In the genomic region with DNA sequence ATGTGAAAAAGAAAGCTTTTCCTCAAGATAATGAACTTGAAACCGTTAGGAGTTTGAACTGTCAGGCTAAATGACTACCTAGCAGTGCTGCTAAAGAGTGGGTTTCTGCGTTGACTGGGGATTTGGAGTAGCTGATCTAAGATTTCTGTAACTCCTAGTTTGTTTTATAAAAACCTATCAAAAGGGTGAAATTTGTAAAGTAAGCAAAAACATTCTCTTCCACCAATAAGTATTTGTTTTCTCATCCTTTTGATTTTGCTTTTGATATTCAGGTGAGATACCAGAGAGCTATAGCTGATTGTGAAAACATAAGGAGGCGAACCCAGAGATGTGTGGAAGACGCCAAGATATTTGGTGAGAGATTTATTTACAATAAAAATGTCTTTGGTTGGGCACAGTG, we compare ENCODE assay signal across 1 cellular context.
A peak's percentile ranks its signal among the peaks of the same experiment; 100 is the strongest.
TF ChIP-seq lines count a peak whose summit lies in the region.

No MANE protein-coding gene starts in this region.

TF ChIP-seq in IMR-90, 13 proteins besides CTCF, POLR2A, EP300 and RAD21:
- TF ChIP-seq MAFK (IDR thresholded peaks at IDR 0.05; ENCODE audit: low read depth, low read length) (peak; percentile 3; the same call in 1 of the 2 replicates), NFE2L2 (IDR thresholded peaks at IDR 0.05; ENCODE audit: low read depth, low read length) (no peak), CEBPB (IDR thresholded peaks at IDR 0.05; ENCODE audit: low read depth, low read length) (no peak), FOS (IDR thresholded peaks at IDR 0.05; ENCODE audit: low read depth, low read length) (no peak), RFX5 (IDR thresholded peaks at IDR 0.05; ENCODE audit: low read depth, low read length) (no peak), MAZ (IDR thresholded peaks at IDR 0.05; ENCODE audit: borderline replicate concordance, low read depth, low read length) (no peak), SMC3 (IDR thresholded peaks at IDR 0.05; ENCODE audit: low read depth, low read length) (no peak)
- TF ChIP-seq, protein P1, sequence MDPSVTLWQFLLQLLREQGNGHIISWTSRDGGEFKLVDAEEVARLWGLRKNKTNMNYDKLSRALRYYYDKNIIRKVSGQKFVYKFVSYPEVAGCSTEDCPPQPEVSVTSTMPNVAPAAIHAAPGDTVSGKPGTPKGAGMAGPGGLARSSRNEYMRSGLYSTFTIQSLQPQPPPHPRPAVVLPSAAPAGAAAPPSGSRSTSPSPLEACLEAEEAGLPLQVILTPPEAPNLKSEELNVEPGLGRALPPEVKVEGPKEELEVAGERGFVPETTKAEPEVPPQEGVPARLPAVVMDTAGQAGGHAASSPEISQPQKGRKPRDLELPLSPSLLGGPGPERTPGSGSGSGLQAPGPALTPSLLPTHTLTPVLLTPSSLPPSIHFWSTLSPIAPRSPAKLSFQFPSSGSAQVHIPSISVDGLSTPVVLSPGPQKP (IDR thresholded peaks at IDR 0.05; ENCODE audit: borderline replicate concordance, low read depth, low read length): no peak
